ENCODE assay signal across 9 cellular contexts in the genomic region with DNA sequence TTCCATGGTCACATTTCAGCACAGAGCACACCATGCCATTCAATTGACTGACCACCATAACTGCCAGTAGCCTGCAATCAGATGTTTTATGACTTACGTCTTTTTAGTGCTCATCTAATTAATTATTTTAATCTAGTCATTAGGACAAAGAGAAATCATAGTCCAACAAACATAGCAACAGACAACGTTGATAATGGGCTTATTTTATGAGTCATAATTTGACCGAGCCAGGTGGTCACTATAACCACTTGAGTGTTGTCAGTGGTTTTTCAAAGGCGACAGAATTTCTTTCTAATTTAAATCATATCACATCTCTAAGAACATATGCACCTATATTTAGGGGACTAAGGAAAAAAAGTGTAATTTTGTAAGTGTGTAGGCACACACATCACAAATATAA. TPM values are rescaled to one million over a fixed set of nuclear protein-coding genes. Genes with fewer than 3 reads are reported as not detected.
DNase-seq lines count a peak whose midpoint lies in the region; TF ChIP-seq lines count a peak whose summit lies in the region.
"Had no signal": no experiment of that assay in that cellular context is flagged by ENCODE, and none has a peak within 500 bp of the region (broad histone marks: within the 10 kb centered on the region; RNA-seq: fewer than 3 reads in every experiment).

No MANE protein-coding gene starts in this region.

- no peak overlapping the region for H3K23ac ChIP-seq in neuronal stem cell (ENCODE audit: low read depth, low read length, poor library complexity)

- H3K36me3 ChIP-seq in SJSA1, result peaks cover 51% of the 10 kb centered on the region
- peaks cover 23 to 29% of the 10 kb centered on the region in 2 donors for H3K36me3 ChIP-seq in thyroid gland
- peaks cover 5 to 19% of the 10 kb centered on the region in 2 donors for H3K36me3 ChIP-seq in neuronal stem cell (replicated peaks in 1 of 2; ENCODE audit: control insufficient read depth in 2 of 2, insufficient read depth in 2 of 2, low read length in 2 of 2)

- H3K4me1 Mint-ChIP-seq in activated T-cell treated with anti-CD3 and anti-CD28 coated beads, Interleukin-2, amount 50 U/mL, for 24 hours (ENCODE audit: low read depth), result peaks cover 34% of the 10 kb centered on the region

- H3K9ac ChIP-seq in neuronal stem cell (ENCODE audit: low read depth, low read length, poor library complexity), result no peak overlapping the region

- H3K9me3 ChIP-seq in SJSA1 (replicated peaks) (no peaks in the 10 kb centered on the region), thyroid gland (no peaks in the 10 kb centered on the region), neuronal stem cell (replicated peaks in 1 of 2; ENCODE audit: control insufficient read depth in 2 of 2, insufficient read depth in 1 of 2, low read depth in 1 of 2, low read length in 2 of 2) (no peaks in the 10 kb centered on the region)

- intact Hi-C loops in thyroid gland (cut with DNase I), result no loop called here

- 80 to 86% methylated on average over 4 of the region's 4 CpGs for whole genome bisulfite sequencing in thyroid gland, 2 donors
- no CpG with 5 or more reads among the region's 4 CpGs for WGBS in neuronal stem cell (ENCODE audit: extremely low coverage in 2 of 2, insufficient read length in 2 of 2, insufficient replicate concordance in 1 of 2), 2 donors

- DNase-seq in activated T-cell treated with anti-CD3 and anti-CD28 coated beads, Interleukin-2, amount 50 U/mL, for 24 hours, result no peak
- no peak for DNase-seq in activated T-cell treated with anti-CD3 and anti-CD28 coated beads, Interleukin-2, amount 50 U/mL, for 1 hour
- no peak for DNase-seq in SJSA1 (ENCODE audit: low read depth in 1 of 2, low spot score in 2 of 2)
- no peak for DNase-seq in fibroblast of villous mesenchyme (ENCODE audit: low read depth)
- DNase-seq in thyroid gland, result no peak
- DNase-seq in NCI-H1105 treated with DMSO at 0.1 percent for 48 hours (lab: John Stamatoyannopoulos, UW), result no peak
- DNase-seq in midbrain (lab: John Stamatoyannopoulos, UW), result no peak
- no peak for DNase-seq in neuronal stem cell (ENCODE audit: low spot score)
- DNase-seq: activated gamma-delta T cell had no signal

- TF ChIP-seq POLR2A in thyroid gland (IDR thresholded peaks at IDR 0.05), result no peak

- no peak overlapping the region for H2BK15ac ChIP-seq in neuronal stem cell (ENCODE audit: low read length)

- no peak overlapping the region for H2BK12ac ChIP-seq in neuronal stem cell (ENCODE audit: low read length)

- H3K4me1 ChIP-seq in SJSA1 (replicated peaks) (peaks cover 15% of the 10 kb centered on the region), thyroid gland (peaks cover 11 to 18% of the 10 kb centered on the region in 2 donors), neuronal stem cell (ENCODE audit: control insufficient read depth in 2 of 2, insufficient read depth in 1 of 2, low read depth in 1 of 2, low read length in 2 of 2) (peaks cover 0 to 1% of the 10 kb centered on the region in 2 donors)

- no peak overlapping the region for H3K27ac Mint-ChIP-seq in activated T-cell treated with anti-CD3 and anti-CD28 coated beads, Interleukin-2, amount 50 U/mL, for 24 hours

- H3K4me3 ChIP-seq in SJSA1 (no peak overlapping the region; the same call in 1 of the 2 replicates), fibroblast of villous mesenchyme (ENCODE audit: low read depth, low read length) (peak overlapping the region; percentile 91), thyroid gland (replicated peaks in 1 of 3) (no peak overlapping the region), neuronal stem cell (ENCODE audit: low read length in 2 of 2) (no peak overlapping the region)

- no peak overlapping the region for H4K8ac ChIP-seq in neuronal stem cell (ENCODE audit: low read depth, low read length)

- no peak overlapping the region for H3K4me2 ChIP-seq in neuronal stem cell (ENCODE audit: insufficient read depth, low read length, poor library complexity, severe bottlenecking)

- peak overlapping the region; percentile 88 for H3K4me3 Mint-ChIP-seq in activated T-cell treated with anti-CD3 and anti-CD28 coated beads, Interleukin-2, amount 50 U/mL, for 24 hours

- H3K36me3 Mint-ChIP-seq in activated T-cell treated with anti-CD3 and anti-CD28 coated beads, Interleukin-2, amount 50 U/mL, for 24 hours (ENCODE audit: low read depth), result peaks cover 50% of the 10 kb centered on the region

- H2BK5ac ChIP-seq in neuronal stem cell (ENCODE audit: low read length), result no peak overlapping the region

- H3K14ac ChIP-seq in neuronal stem cell (ENCODE audit: low read length), result no peak overlapping the region

- no peaks in the 10 kb centered on the region for H3K9me3 Mint-ChIP-seq in activated T-cell treated with anti-CD3 and anti-CD28 coated beads, Interleukin-2, amount 50 U/mL, for 24 hours

- H2BK120ac ChIP-seq in neuronal stem cell (ENCODE audit: low read depth, low read length), result no peak overlapping the region

- no peak overlapping the region for H3K4ac ChIP-seq in neuronal stem cell (ENCODE audit: low read length)

- H3K27ac ChIP-seq in SJSA1, result peak overlapping the region; percentile 85; the same call in 1 of the 2 replicates
- H3K27ac ChIP-seq in thyroid gland, result peak overlapping the region in 2 of 3 donors; percentile 97 to 99
- H3K27ac ChIP-seq in neuronal stem cell (replicated peaks; ENCODE audit: low read length), result no peak overlapping the region

- no peak overlapping the region for H3K18ac ChIP-seq in neuronal stem cell (ENCODE audit: low read length)

- H3K27me3 ChIP-seq in SJSA1 (replicated peaks), result no peaks in the 10 kb centered on the region
- H3K27me3 ChIP-seq in thyroid gland, result no peaks in the 10 kb centered on the region
- H3K27me3 ChIP-seq in neuronal stem cell (ENCODE audit: control insufficient read depth in 3 of 3, insufficient read depth in 3 of 3, low read depth in 1 of 3, low read length in 3 of 3), result no peaks in the 10 kb centered on the region

- TF ChIP-seq CTCF in fibroblast of villous mesenchyme (IDR thresholded peaks at IDR 0.05; ENCODE audit: insufficient read depth, low read depth, low read length) (no peak), thyroid gland (IDR thresholded peaks at IDR 0.05) (no peak)

- no peaks in the 10 kb centered on the region for H3K79me1 ChIP-seq in neuronal stem cell (ENCODE audit: low read depth, low read length)

- no peaks in the 10 kb centered on the region for H3K27me3 Mint-ChIP-seq in activated T-cell treated with anti-CD3 and anti-CD28 coated beads, Interleukin-2, amount 50 U/mL, for 24 hours

- no peak overlapping the region for H2AFZ ChIP-seq in neuronal stem cell (ENCODE audit: low read length)

- H2AK5ac ChIP-seq in neuronal stem cell (ENCODE audit: low read depth, low read length), result no peak overlapping the region

- H4K91ac ChIP-seq in neuronal stem cell (ENCODE audit: low read depth, low read length, poor library complexity), result no peak overlapping the region

RNA-seq across cellular contexts. Expression of gene SEC24D, which starts 1.9 kb away (rescaled TPM):
- total RNA-seq in SJSA1 (2014; rRNA removed; shearing (Covaris generic)), result 58.2 and 79.9 TPM in 2 replicates
- total RNA-seq in fibroblast of villous mesenchyme (103 and 134 TPM in 2 replicates), thyroid gland (100 to 1,000 TPM in 1 of 4 donors, 10 to 100 TPM in 3; 56.3 to 120 (median 80.4) TPM)
- polyA plus RNA-seq in neuronal stem cell (2013, experiment 1 of 2), result 17.8 TPM
- 16.4 TPM for polyA plus RNA-seq in neuronal stem cell (2013, experiment 2 of 2)

RNA-seq across cellular contexts. Expression of gene SYNPO2, which starts 54.6 kb away (rescaled TPM):
- total RNA-seq in SJSA1 (2014; rRNA removed; shearing (Covaris generic)), result 2.8 and 4.7 TPM in 2 replicates
- total RNA-seq in fibroblast of villous mesenchyme (139 and 194 TPM in 2 replicates), thyroid gland (10 to 100 TPM; 11.4 to 37.8 (median 23.8) TPM)
- 0.04 TPM for polyA plus RNA-seq in neuronal stem cell (2013, experiment 1 of 2)
- 0.03 TPM for polyA plus RNA-seq in neuronal stem cell (2013, experiment 2 of 2)
